In genomic region chr1:2344744-2345296, GRCh38 we compare ENCODE assay signal across 15 cellular contexts. TPM values are rescaled to one million over a fixed set of nuclear protein-coding genes. Genes with fewer than 3 reads are reported as not detected.
DNase-seq lines count a peak whose midpoint lies in the region; ATAC-seq, FAIRE-seq and TF ChIP-seq lines count a peak whose summit lies in the region.
"Had no signal": no experiment of that assay in that cellular context is flagged by ENCODE, and none has a peak within 500 bp of the region (broad histone marks: within the 10 kb centered on the region; RNA-seq: fewer than 3 reads in every experiment).

No MANE protein-coding gene starts in this region.

- 0 out of 2 replicates have a peak overlapping the region, but pooled peaks have one; percentile 24 for H2BK5ac ChIP-seq in H1 (ENCODE audit: low read depth, low read length)

- 96% methylated on average over 26 of the region's 29 CpGs; no CpG with 5 or more reads in 1 of the 2 experiments for WGBS in H1 (ENCODE audit: extremely low coverage in 1 of 2, insufficient coverage in 1 of 2, insufficient read length in 1 of 2, insufficient replicate concordance in 2 of 2, low coverage in 1 of 2, low lambda C conversion rate in 2 of 2, missing lambda C conversion rate in 1 of 2), 2 experiments

- TF ChIP-seq EP300 in H1 (IDR thresholded peaks at IDR 0.05; ENCODE audit: borderline replicate concordance in 1 of 2, low read depth in 2 of 2, low read length in 2 of 2), result no peak

- peak overlapping the region; percentile 79; the same call in 1 of the 2 replicates for H4K8ac ChIP-seq in H1 (ENCODE audit: extremely low read depth, insufficient read depth, low read length)

- H3K79me2 ChIP-seq in H1 (ENCODE audit: control insufficient read depth in 1 of 2, insufficient read depth in 2 of 2, low read length in 2 of 2), result no peaks in the 10 kb centered on the region

- H2BK20ac ChIP-seq in H1 (ENCODE audit: low read length), result no peak overlapping the region

- no peak overlapping the region for H2AK5ac ChIP-seq in H1 (ENCODE audit: low read depth, low read length)

- no peak overlapping the region for H3K4me2 ChIP-seq in H1 (ENCODE audit: insufficient read depth in 1 of 2, low read depth in 2 of 2, low read length in 2 of 2)
- H3K4me2 ChIP-seq: A549 had no signal

- peaks cover 0 to 1% (median 0%) of the 10 kb centered on the region in 7 donors for H3K9me3 Mint-ChIP-seq in CD14-positive monocyte
- H3K9me3 Mint-ChIP-seq: H9 had no signal

- no peak overlapping the region; the same call in 1 of the 2 replicates for H3K18ac ChIP-seq in H1 (ENCODE audit: extremely low read depth, low read length)

- H2BK12ac ChIP-seq in H1 (ENCODE audit: low read depth, low read length), result no peak overlapping the region

- H3K14ac ChIP-seq in H1 (ENCODE audit: insufficient read length), result no peak overlapping the region

- ATAC-seq in left lung (no peak), GM21723 (IDR thresholded peaks at IDR 0.05; ENCODE audit: unreplicated experiment) (no peak)
- ATAC-seq: A549 had no signal

- H3K27me3 ChIP-seq in H1 (replicated peaks in 1 of 4; ENCODE audit: control insufficient read depth in 3 of 4, extremely low read depth in 1 of 4, insufficient read depth in 3 of 4, low read length in 3 of 4) (no peaks in the 10 kb centered on the region), left lung (no peaks in the 10 kb centered on the region)

- peak overlapping the region; percentile 23 for H3K4ac ChIP-seq in H1 (replicated peaks; ENCODE audit: insufficient read length, low read depth, low read length)

- no peaks in the 10 kb centered on the region for H3K36me3 ChIP-seq in H1 (ENCODE audit: control insufficient read depth in 2 of 4, insufficient read depth in 4 of 4, low read length in 3 of 4)
- H3K36me3 ChIP-seq in left lung, result no peaks in the 10 kb centered on the region

- H4K91ac ChIP-seq in H1 (replicated peaks; ENCODE audit: insufficient read length, low read length), result no peak overlapping the region

- no peak overlapping the region for H3K9ac ChIP-seq in H1 (replicated peaks in 1 of 4; ENCODE audit: extremely low read depth in 1 of 4, low read depth in 3 of 4, low read length in 3 of 4)

- no peak overlapping the region for H2AFZ ChIP-seq in H1 (ENCODE audit: low read length)

- no peaks in the 10 kb centered on the region for H3K4me1 ChIP-seq in H1 (replicated peaks in 1 of 4; ENCODE audit: control insufficient read depth in 3 of 4, insufficient read depth in 4 of 4, low read length in 3 of 4)
- H3K4me1 ChIP-seq in left lung, result no peaks in the 10 kb centered on the region
- H3K4me1 ChIP-seq: A549 had no signal

- H3K79me1 ChIP-seq in H1 (ENCODE audit: low read depth, low read length), result no peaks in the 10 kb centered on the region

- H3K27ac Mint-ChIP-seq in CD14-positive monocyte, result no peak overlapping the region

- no peak overlapping the region for H2BK120ac ChIP-seq in H1 (replicated peaks; ENCODE audit: low read depth, low read length)

- no peak for FAIRE-seq in H1 (lab: Jason Lieb, UNC)
- FAIRE-seq: A549, GM12892 had no signal

- no peak overlapping the region for H3K23ac ChIP-seq in H1 (ENCODE audit: insufficient read length)

- no peaks in the 10 kb centered on the region for H3K23me2 ChIP-seq in H1 (ENCODE audit: low read depth, low read length)

- peaks cover 0 to 3% of the 10 kb centered on the region in 2 experiments for H4K20me1 ChIP-seq in H1 (replicated peaks in 1 of 2; ENCODE audit: control insufficient read depth in 1 of 2, insufficient read depth in 2 of 2, low read length in 2 of 2)

- H3K4me3 Mint-ChIP-seq in CD14-positive monocyte, result no peak overlapping the region
- H3K4me3 Mint-ChIP-seq: H9 had no signal

- POLR2A ChIA-PET in H1 (lab: Charles Lee; ENCODE audit: partially characterized antibody), result interaction anchor here (1.0 kb wide), 1 partner anchor 68 kb away, joined by 3 read pairs; the partner anchor contains the start of gene PEX10

- no peak for TF ChIP-seq RAD21 in H1 (IDR thresholded peaks at IDR 0.05 in 1 of 2, conservative IDR thresholded peaks at IDR 0.05 in 1 of 2; ENCODE audit: low read depth in 2 of 2, low read length in 2 of 2)

- no peaks in the 10 kb centered on the region for H3K4me1 Mint-ChIP-seq in CD14-positive monocyte

- H3K56ac ChIP-seq in H1 (replicated peaks; ENCODE audit: insufficient read length, low read depth, low read length), result no peak overlapping the region

- DNase-seq in CD14-positive monocyte (ENCODE audit: low spot score) (peak; percentile 38), H1 (ENCODE audit: low read depth in 1 of 2, low spot score in 2 of 2) (no peak), left lung (peak; percentile 22 to 70), retina (peak; percentile 2), midbrain (lab: John Stamatoyannopoulos, UW) (no peak), KG1 (lab: John Stamatoyannopoulos, UW) (no peak), NCI-H1436 treated with DMSO at 0.1 percent for 48 hours (lab: John Stamatoyannopoulos, UW) (no peak)
- DNase-seq: C1 segment of cervical spinal cord, DMS153, H9, NCI-H1105, NCI-H748 treated with DMSO at 0.1 percent for 48 hours had no signal

- H2BK15ac ChIP-seq in H1 (ENCODE audit: low read length), result no peak overlapping the region

- no peak for TF ChIP-seq POLR2A in H1 (IDR thresholded peaks at IDR 0.05; ENCODE audit: control extremely low read depth in 1 of 2, low read depth in 2 of 2, low read length in 2 of 2)

- TF ChIP-seq CTCF in CD14-positive monocyte (IDR thresholded peaks at IDR 0.05) (no peak), H1 (IDR thresholded peaks at IDR 0.05; ENCODE audit: control extremely low read depth in 1 of 3, insufficient read depth in 1 of 3, low read depth in 1 of 3, low read length in 3 of 3) (no peak), left lung (IDR thresholded peaks at IDR 0.05) (no peak)

- no peak overlapping the region for H4K5ac ChIP-seq in H1 (ENCODE audit: insufficient read length, low read depth, low read length)

- peaks cover 1 to 5% (median 4%) of the 10 kb centered on the region in 3 donors for H3K27me3 Mint-ChIP-seq in CD14-positive monocyte (ENCODE audit: low read depth in 3 of 3)

- intact Hi-C loops in CD14-positive monocyte (cut with micrococcal nuclease) (no loop called here), left lung (cut with DNase I) (no loop called here)

- H3K27ac ChIP-seq in H1 (ENCODE audit: low read depth, low read length), result no peak overlapping the region
- H3K27ac ChIP-seq in left lung, result no peak overlapping the region
- H3K27ac ChIP-seq: A549 had no signal

- H3K4me3 ChIP-seq in H1 (ENCODE audit: extremely low read depth in 1 of 4, insufficient read depth in 2 of 4, low read depth in 3 of 4, low read length in 4 of 4) (no peak overlapping the region), left lung (no peak overlapping the region)
- H3K4me3 ChIP-seq: A549 had no signal

- CTCF ChIA-PET in H1 (lab: Charles Lee; ENCODE audit: partially characterized antibody), result interaction anchor here (1.2 kb wide), 1 partner anchor 150 kb away, joined by 3 read pairs; the partner anchor contains the start of gene FAAP20

- H3K9me3 ChIP-seq in H1 (ENCODE audit: insufficient read depth in 2 of 2, low read depth in 1 of 2, low read length in 1 of 2), result no peaks in the 10 kb centered on the region
- H3K9me3 ChIP-seq in left lung, result no peaks in the 10 kb centered on the region
- H3K9me3 ChIP-seq: A549 had no signal

- H3K36me3 Mint-ChIP-seq in CD14-positive monocyte, result no peaks in the 10 kb centered on the region

TF ChIP-seq in H1, 55 proteins besides CTCF, POLR2A, EP300 and RAD21:
- no peak for TF ChIP-seq SAP30 (IDR thresholded peaks at IDR 0.05; ENCODE audit: insufficient read depth, insufficient replicate concordance, low read length)
- TF ChIP-seq POLR2AphosphoS5 (IDR thresholded peaks at IDR 0.05; ENCODE audit: low read depth, low read length), result no peak
- no peak for TF ChIP-seq HDAC6 (IDR thresholded peaks at IDR 0.05; ENCODE audit: low read depth, low read length)
- no peak for TF ChIP-seq CBX8 (IDR thresholded peaks at IDR 0.05; ENCODE audit: borderline replicate concordance, low read depth, low read length)
- no peak for TF ChIP-seq EGR1 (IDR thresholded peaks at IDR 0.05; ENCODE audit: borderline replicate concordance, low read depth, low read length)
- TF ChIP-seq, protein P1, sequence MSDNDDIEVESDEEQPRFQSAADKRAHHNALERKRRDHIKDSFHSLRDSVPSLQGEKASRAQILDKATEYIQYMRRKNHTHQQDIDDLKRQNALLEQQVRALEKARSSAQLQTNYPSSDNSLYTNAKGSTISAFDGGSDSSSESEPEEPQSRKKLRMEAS (IDR thresholded peaks at IDR 0.05), result no peak
- no peak for TF ChIP-seq CBX5 (IDR thresholded peaks at IDR 0.05; ENCODE audit: low read depth, low read length)
- TF ChIP-seq KDM1A (IDR thresholded peaks at IDR 0.05; ENCODE audit: borderline replicate concordance, low read length), result no peak
- no peak for TF ChIP-seq PHF8 (conservative IDR thresholded peaks at IDR 0.05; ENCODE audit: low read depth, low read length)
- TF ChIP-seq TCF12 (IDR thresholded peaks at IDR 0.05; ENCODE audit: low read depth, low read length), result no peak
- no peak for TF ChIP-seq CHD2 (IDR thresholded peaks at IDR 0.05; ENCODE audit: low read length)
- TF ChIP-seq JUND (IDR thresholded peaks at IDR 0.05; ENCODE audit: low read length), result no peak
- TF ChIP-seq SP1 (IDR thresholded peaks at IDR 0.05; ENCODE audit: low read depth, low read length), result no peak

RNA-seq across cellular contexts. Expression of gene MORN1, which starts 46.5 kb away (rescaled TPM):
- polyA plus RNA-seq in CD14-positive monocyte (1 to 10 TPM; 1.5 to 1.7 TPM), H1 (2011; rRNA removed) (5.0 and 7.6 TPM in 2 replicates)
- total RNA-seq in H1 (2021; fragmentation: NEBNext Ultra II Directional; extraction: Animal tissue kit (Norgen Biotek cat#: 25700)), result 9.1 and 10.5 TPM in 2 replicates
- polyA plus RNA-seq in H1 (2011; cell fraction: cytosol; rRNA removed), result 6.9 TPM
- polyA plus RNA-seq in H1 (2011; cell fraction: nucleus; rRNA removed), result 15.8 TPM
- 4.3 to 8.9 TPM (median 7.8 TPM) in 4 replicates for polyA plus RNA-seq in H1 (2012, experiment 1 of 2)
- 2.9 TPM for polyA plus RNA-seq in H1 (2012, experiment 2 of 2)
- polyA plus RNA-seq in H1 (2013, experiment 1 of 2), result 3.5 TPM
- polyA plus RNA-seq in H1 (2013, experiment 2 of 2), result 3.7 TPM
- 9.2 and 11.9 TPM in 2 replicates for polyA minus RNA-seq in H1 (2011; rRNA and poly(A)+ RNA removed)
- polyA minus RNA-seq in H1 (2011; cell fraction: cytosol; rRNA and poly(A)+ RNA removed), result 7.9 TPM
- polyA minus RNA-seq in H1 (2011; cell fraction: nucleus; rRNA and poly(A)+ RNA removed), result 14.4 TPM
- 1 to 10 TPM; 7.5 to 9.8 TPM for total RNA-seq in left lung

RNA-seq across cellular contexts. Expression of gene RER1, which starts 46.8 kb away (rescaled TPM):
- polyA plus RNA-seq in CD14-positive monocyte, result 100 to 1,000 TPM; 193 to 235 TPM
- total RNA-seq in H1 (2021; fragmentation: NEBNext Ultra II Directional; extraction: Animal tissue kit (Norgen Biotek cat#: 25700)), result 92.0 and 102 TPM in 2 replicates
- 120 and 134 TPM in 2 replicates for polyA plus RNA-seq in H1 (2011; rRNA removed)
- polyA plus RNA-seq in H1 (2011; cell fraction: cytosol; rRNA removed), result 93.7 TPM
- 63.8 TPM for polyA plus RNA-seq in H1 (2011; cell fraction: nucleus; rRNA removed)
- polyA plus RNA-seq in H1 (2012, experiment 1 of 2), result 70.3 to 94.7 TPM (median 80.1 TPM) in 4 replicates
- polyA plus RNA-seq in H1 (2012, experiment 2 of 2), result 37.7 TPM
- 96.9 TPM for polyA plus RNA-seq in H1 (2013, experiment 1 of 2)
- polyA plus RNA-seq in H1 (2013, experiment 2 of 2), result 106 TPM
- 133 and 151 TPM in 2 replicates for polyA minus RNA-seq in H1 (2011; rRNA and poly(A)+ RNA removed)
- polyA minus RNA-seq in H1 (2011; cell fraction: cytosol; rRNA and poly(A)+ RNA removed), result 34.6 TPM
- polyA minus RNA-seq in H1 (2011; cell fraction: nucleus; rRNA and poly(A)+ RNA removed), result 20.3 TPM
- total RNA-seq in left lung, result 100 to 1,000 TPM; 163 to 167 TPM

Comparison
In these comparisons a context has a peak if more than half of its experiments do, and no peak if none do; other contexts are left out.
1. DNase-seq: peak in CD14-positive monocyte (single experiment), left lung (2 of 2) and retina (single experiment); none in H1 (0 of 2), midbrain (single experiment), KG1 (single experiment) and NCI-H1436 treated with DMSO at 0.1 percent for 48 hours (single experiment).